Comparison of ENCODE assay signal across 11 cellular contexts in the genomic region with DNA sequence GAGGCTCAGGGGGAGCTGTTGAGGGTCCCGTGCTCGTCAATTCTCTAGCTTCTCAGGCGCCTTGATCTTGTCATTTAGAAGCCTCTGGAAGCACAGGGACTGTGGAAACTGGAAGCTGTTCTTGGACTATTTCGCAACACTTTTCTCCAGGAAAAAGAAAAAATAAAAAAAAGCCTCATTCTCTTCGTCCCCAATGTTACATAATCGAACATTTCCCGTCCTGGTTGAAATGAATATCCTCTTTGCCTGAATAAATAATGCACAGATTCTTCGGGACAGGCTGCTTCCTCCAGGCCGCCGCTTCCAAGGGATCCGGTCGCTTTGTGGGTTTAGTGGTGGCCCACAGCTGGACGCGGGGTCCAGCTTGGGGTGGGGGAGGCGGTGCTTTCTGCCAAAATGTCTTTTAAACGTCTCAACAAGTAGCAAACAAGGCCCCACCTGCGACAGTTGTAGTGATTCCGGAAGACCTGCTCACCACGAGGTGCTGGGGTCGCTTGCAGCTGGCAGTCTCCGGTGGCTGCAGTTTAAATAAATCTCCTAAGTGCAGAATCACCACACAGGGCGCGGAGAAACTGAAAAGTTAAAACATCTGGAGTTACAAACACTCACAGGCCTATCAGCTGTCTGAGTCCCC.
DNase-seq lines count a peak whose midpoint lies in the region; ATAC-seq and TF ChIP-seq lines count a peak whose summit lies in the region.
"Had no signal": no experiment of that assay in that cellular context is flagged by ENCODE, and none has a peak within 500 bp of the region (broad histone marks: within the 10 kb centered on the region; RNA-seq: fewer than 3 reads in every experiment).

No MANE protein-coding gene starts in this region.

- H3K27me3 Mint-ChIP-seq in WTC11 (ENCODE audit: low read depth) = no peaks in the 10 kb centered on the region
- H3K27me3 Mint-ChIP-seq in stimulated activated naive B cell treated with anti-CD40 and anti-IgM and Interleukin-4, amounts not matched to agents 10 μg/mL and 1 μg/mL and 100 μg/mL, for 72 hours = peaks cover 10 to 15% of the 10 kb centered on the region in 2 donors
- H3K27me3 Mint-ChIP-seq in type B pancreatic cell = peaks cover 2% of the 10 kb centered on the region

- no peaks in the 10 kb centered on the region for H3K9me3 Mint-ChIP-seq in WTC11
- no peaks in the 10 kb centered on the region for H3K9me3 Mint-ChIP-seq in stimulated activated naive B cell treated with anti-CD40 and anti-IgM and Interleukin-4, amounts not matched to agents 10 μg/mL and 1 μg/mL and 100 μg/mL, for 72 hours
- H3K9me3 Mint-ChIP-seq in type B pancreatic cell = no peaks in the 10 kb centered on the region

- no peaks in the 10 kb centered on the region for H3K36me3 Mint-ChIP-seq in WTC11
- H3K36me3 Mint-ChIP-seq in stimulated activated naive B cell treated with anti-CD40 and anti-IgM and Interleukin-4, amounts not matched to agents 10 μg/mL and 1 μg/mL and 100 μg/mL, for 72 hours = no peaks in the 10 kb centered on the region
- no peaks in the 10 kb centered on the region for H3K36me3 Mint-ChIP-seq in type B pancreatic cell

- TF ChIP-seq CTCF in WTC11 (IDR thresholded peaks at IDR 0.05) (no peak), type B pancreatic cell (conservative IDR thresholded peaks at IDR 0.05) (no peak)

- H3K4me3 Mint-ChIP-seq in WTC11 (no peak overlapping the region), type B pancreatic cell (no peak overlapping the region)
- H3K4me3 Mint-ChIP-seq in stimulated activated naive B cell treated with anti-CD40 and anti-IgM and Interleukin-4, amounts not matched to agents 10 μg/mL and 1 μg/mL and 100 μg/mL, for 72 hours = peak overlapping the region; percentile 61 to 79

- ATAC-seq in GM18868 (IDR thresholded peaks at IDR 0.05; ENCODE audit: unreplicated experiment) (peak; percentile 63), WTC11 (peak; percentile 26; the same call in 1 of the 2 replicates), HG03378 (IDR thresholded peaks at IDR 0.05; ENCODE audit: unreplicated experiment) (no peak)
- ATAC-seq in stimulated activated naive B cell treated with anti-CD40 and anti-IgM and Interleukin-4, amounts not matched to agents 10 μg/mL and 1 μg/mL and 100 μg/mL, for 72 hours (replicated peaks) = peak; percentile 65 to 69

- no peak for DNase-seq in WTC11 (ENCODE audit: low spot score)
- DNase-seq in iris pigment epithelial cell (ENCODE audit: low read depth) = peak; percentile 24
- DNase-seq in stimulated activated naive B cell treated with anti-CD40 and anti-IgM and Interleukin-4, amounts not matched to agents 10 μg/mL and 1 μg/mL and 100 μg/mL, for 72 hours = no peak
- DNase-seq in NCI-H226 = no peak
- DNase-seq in NCI-H2029 treated with DMSO at 0.1 percent for 48 hours (lab: John Stamatoyannopoulos, UW) = no peak
- no peak for DNase-seq in type B pancreatic cell (ENCODE audit: extremely low spot score, unreplicated experiment)
- DNase-seq: MG63; SIG-M5; stimulated activated CD8-positive, alpha-beta memory T cell treated with anti-CD3 and anti-CD28 coated beads, Interleukin-4, amount 100 ng/mL, for 48 hours had no signal

- POLR2A ChIA-PET in WTC11 (lab: Charles Lee) = no interaction called here

- peaks cover 22% of the 10 kb centered on the region for H3K4me1 Mint-ChIP-seq in WTC11
- H3K4me1 Mint-ChIP-seq in stimulated activated naive B cell treated with anti-CD40 and anti-IgM and Interleukin-4, amounts not matched to agents 10 μg/mL and 1 μg/mL and 100 μg/mL, for 72 hours = peaks cover 15 to 17% of the 10 kb centered on the region in 2 donors
- H3K4me1 Mint-ChIP-seq in type B pancreatic cell (ENCODE audit: unreplicated experiment) = peaks cover 5% of the 10 kb centered on the region

- H3K27ac Mint-ChIP-seq in WTC11 (0 out of 2 replicates have a peak overlapping the region, but pooled peaks have one; percentile 39), type B pancreatic cell (no peak overlapping the region)
- peak overlapping the region; percentile 38 for H3K27ac Mint-ChIP-seq in stimulated activated naive B cell treated with anti-CD40 and anti-IgM and Interleukin-4, amounts not matched to agents 10 μg/mL and 1 μg/mL and 100 μg/mL, for 72 hours

- CTCF ChIA-PET in WTC11 (lab: Charles Lee) = interaction anchor here (1.1 to 1.6 kb wide), 3 partner anchors 33 to 443 kb away, joined by 3 to 5 read pairs (median 4); partner anchors contain the start of gene ESR1

TF ChIP-seq in WTC11, 78 proteins besides CTCF, POLR2A, EP300 and RAD21 (continues in another document):
- TF ChIP-seq, protein P1, sequence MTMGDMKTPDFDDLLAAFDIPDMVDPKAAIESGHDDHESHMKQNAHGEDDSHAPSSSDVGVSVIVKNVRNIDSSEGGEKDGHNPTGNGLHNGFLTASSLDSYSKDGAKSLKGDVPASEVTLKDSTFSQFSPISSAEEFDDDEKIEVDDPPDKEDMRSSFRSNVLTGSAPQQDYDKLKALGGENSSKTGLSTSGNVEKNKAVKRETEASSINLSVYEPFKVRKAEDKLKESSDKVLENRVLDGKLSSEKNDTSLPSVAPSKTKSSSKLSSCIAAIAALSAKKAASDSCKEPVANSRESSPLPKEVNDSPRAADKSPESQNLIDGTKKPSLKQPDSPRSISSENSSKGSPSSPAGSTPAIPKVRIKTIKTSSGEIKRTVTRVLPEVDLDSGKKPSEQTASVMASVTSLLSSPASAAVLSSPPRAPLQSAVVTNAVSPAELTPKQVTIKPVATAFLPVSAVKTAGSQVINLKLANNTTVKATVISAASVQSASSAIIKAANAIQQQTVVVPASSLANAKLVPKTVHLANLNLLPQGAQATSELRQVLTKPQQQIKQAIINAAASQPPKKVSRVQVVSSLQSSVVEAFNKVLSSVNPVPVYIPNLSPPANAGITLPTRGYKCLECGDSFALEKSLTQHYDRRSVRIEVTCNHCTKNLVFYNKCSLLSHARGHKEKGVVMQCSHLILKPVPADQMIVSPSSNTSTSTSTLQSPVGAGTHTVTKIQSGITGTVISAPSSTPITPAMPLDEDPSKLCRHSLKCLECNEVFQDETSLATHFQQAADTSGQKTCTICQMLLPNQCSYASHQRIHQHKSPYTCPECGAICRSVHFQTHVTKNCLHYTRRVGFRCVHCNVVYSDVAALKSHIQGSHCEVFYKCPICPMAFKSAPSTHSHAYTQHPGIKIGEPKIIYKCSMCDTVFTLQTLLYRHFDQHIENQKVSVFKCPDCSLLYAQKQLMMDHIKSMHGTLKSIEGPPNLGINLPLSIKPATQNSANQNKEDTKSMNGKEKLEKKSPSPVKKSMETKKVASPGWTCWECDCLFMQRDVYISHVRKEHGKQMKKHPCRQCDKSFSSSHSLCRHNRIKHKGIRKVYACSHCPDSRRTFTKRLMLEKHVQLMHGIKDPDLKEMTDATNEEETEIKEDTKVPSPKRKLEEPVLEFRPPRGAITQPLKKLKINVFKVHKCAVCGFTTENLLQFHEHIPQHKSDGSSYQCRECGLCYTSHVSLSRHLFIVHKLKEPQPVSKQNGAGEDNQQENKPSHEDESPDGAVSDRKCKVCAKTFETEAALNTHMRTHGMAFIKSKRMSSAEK (CRISPR knock-in tag; IDR thresholded peaks at IDR 0.05; ENCODE audit: borderline replicate concordance) = no peak
- TF ChIP-seq ATF1 (CRISPR knock-in tag; IDR thresholded peaks at IDR 0.05) = no peak
- TF ChIP-seq, protein P2, sequence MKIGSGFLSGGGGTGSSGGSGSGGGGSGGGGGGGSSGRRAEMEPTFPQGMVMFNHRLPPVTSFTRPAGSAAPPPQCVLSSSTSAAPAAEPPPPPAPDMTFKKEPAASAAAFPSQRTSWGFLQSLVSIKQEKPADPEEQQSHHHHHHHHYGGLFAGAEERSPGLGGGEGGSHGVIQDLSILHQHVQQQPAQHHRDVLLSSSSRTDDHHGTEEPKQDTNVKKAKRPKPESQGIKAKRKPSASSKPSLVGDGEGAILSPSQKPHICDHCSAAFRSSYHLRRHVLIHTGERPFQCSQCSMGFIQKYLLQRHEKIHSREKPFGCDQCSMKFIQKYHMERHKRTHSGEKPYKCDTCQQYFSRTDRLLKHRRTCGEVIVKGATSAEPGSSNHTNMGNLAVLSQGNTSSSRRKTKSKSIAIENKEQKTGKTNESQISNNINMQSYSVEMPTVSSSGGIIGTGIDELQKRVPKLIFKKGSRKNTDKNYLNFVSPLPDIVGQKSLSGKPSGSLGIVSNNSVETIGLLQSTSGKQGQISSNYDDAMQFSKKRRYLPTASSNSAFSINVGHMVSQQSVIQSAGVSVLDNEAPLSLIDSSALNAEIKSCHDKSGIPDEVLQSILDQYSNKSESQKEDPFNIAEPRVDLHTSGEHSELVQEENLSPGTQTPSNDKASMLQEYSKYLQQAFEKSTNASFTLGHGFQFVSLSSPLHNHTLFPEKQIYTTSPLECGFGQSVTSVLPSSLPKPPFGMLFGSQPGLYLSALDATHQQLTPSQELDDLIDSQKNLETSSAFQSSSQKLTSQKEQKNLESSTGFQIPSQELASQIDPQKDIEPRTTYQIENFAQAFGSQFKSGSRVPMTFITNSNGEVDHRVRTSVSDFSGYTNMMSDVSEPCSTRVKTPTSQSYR (CRISPR knock-in tag; IDR thresholded peaks at IDR 0.05) = no peak
- no peak for TF ChIP-seq NFE2L1 (CRISPR knock-in tag; IDR thresholded peaks at IDR 0.05)
- TF ChIP-seq GABPB1 (CRISPR knock-in tag; IDR thresholded peaks at IDR 0.05) = no peak
- no peak for TF ChIP-seq ZNF263 (CRISPR knock-in tag; IDR thresholded peaks at IDR 0.05; ENCODE audit: low read depth)
- no peak for TF ChIP-seq ZNF138 (CRISPR knock-in tag; conservative IDR thresholded peaks at IDR 0.05)
- no peak for TF ChIP-seq ZNF121 (CRISPR knock-in tag; IDR thresholded peaks at IDR 0.05)
- no peak for TF ChIP-seq FOXK1 (CRISPR knock-in tag; IDR thresholded peaks at IDR 0.05)
- no peak for TF ChIP-seq CREB1 (CRISPR knock-in tag; IDR thresholded peaks at IDR 0.05)
- TF ChIP-seq ZNF317 (CRISPR knock-in tag; IDR thresholded peaks at IDR 0.05; ENCODE audit: borderline replicate concordance, low read depth) = no peak

Comparison
In these comparisons a context has a peak if more than half of its experiments do, and no peak if none do; other contexts are left out.
1. H3K4me3 Mint-ChIP-seq: peak in stimulated activated naive B cell treated with anti-CD40 and anti-IgM and Interleukin-4, amounts not matched to agents 10 μg/mL and 1 μg/mL and 100 μg/mL, for 72 hours (2 of 2); none in WTC11 (single experiment) and type B pancreatic cell (single experiment).